In genomic region chrX:18769364-18769763, GRCh38 we compare ENCODE assay signal across 24 cellular contexts.
A peak's percentile ranks its signal among the peaks of the same experiment; 100 is the strongest.
DNase-seq lines count a peak whose midpoint lies in the region; ATAC-seq and TF ChIP-seq lines count a peak whose summit lies in the region.
"Had no signal": no experiment of that assay in that cellular context is flagged by ENCODE, and none has a peak within 500 bp of the region (broad histone marks: within the 10 kb centered on the region; RNA-seq: fewer than 3 reads in every experiment).

No MANE protein-coding gene starts in this region.

- H3K4me1 ChIP-seq in trophoblast cell (ENCODE audit: control insufficient read depth in 1 of 2, insufficient read depth in 2 of 2, low read length in 2 of 2), result no peaks in the 10 kb centered on the region
- H3K4me1 ChIP-seq: BLaER1 had no signal

- H3K79me1 ChIP-seq in trophoblast cell (ENCODE audit: low read length), result no peaks in the 10 kb centered on the region

- H2AFZ ChIP-seq in trophoblast cell (ENCODE audit: insufficient read depth, low read length, poor library complexity), result no peak overlapping the region

- no peak overlapping the region for H2BK120ac ChIP-seq in trophoblast cell (ENCODE audit: insufficient read depth, low read length, poor library complexity)

- no peak overlapping the region for H3K18ac ChIP-seq in trophoblast cell (ENCODE audit: low read length)

- H3K27ac ChIP-seq in trophoblast cell (ENCODE audit: low read depth, low read length), result peak overlapping the region; percentile 69
- H3K27ac ChIP-seq: BLaER1 had no signal

- H3K27me3 ChIP-seq in trophoblast cell (ENCODE audit: insufficient read depth, low read length), result no peaks in the 10 kb centered on the region
- H3K27me3 ChIP-seq: BE2C had no signal

- H3K4me1 Mint-ChIP-seq in mesothelial cell of epicardium, result peaks cover 1% of the 10 kb centered on the region
- peaks cover 8% of the 10 kb centered on the region for H3K4me1 Mint-ChIP-seq in endothelial cell (ENCODE audit: unreplicated experiment)
- H3K4me1 Mint-ChIP-seq: CD14-positive monocyte; CD4-positive, alpha-beta memory T cell; CD4-positive, CD25-positive, alpha-beta regulatory T cell; CD8-positive, alpha-beta memory T cell had no signal

- H3K79me2 ChIP-seq in trophoblast cell (ENCODE audit: control insufficient read depth, insufficient read depth, low read length, poor library complexity), result no peaks in the 10 kb centered on the region

- H4K8ac ChIP-seq in trophoblast cell (ENCODE audit: low read depth, low read length), result no peak overlapping the region

- no peak overlapping the region for H2AK5ac ChIP-seq in trophoblast cell (ENCODE audit: low read length)

- H3K4me2 ChIP-seq in trophoblast cell (ENCODE audit: low read length), result no peak overlapping the region
- H3K4me2 ChIP-seq: BLaER1 had no signal

- H3K27ac Mint-ChIP-seq in mesothelial cell of epicardium (peak overlapping the region; percentile 6), endothelial cell (ENCODE audit: unreplicated experiment) (no peak overlapping the region)
- H3K27ac Mint-ChIP-seq: CD4-positive, alpha-beta memory T cell; CD8-positive, alpha-beta memory T cell had no signal

- no peak overlapping the region for H3K4me3 Mint-ChIP-seq in mesothelial cell of epicardium
- no peak overlapping the region for H3K4me3 Mint-ChIP-seq in endothelial cell (ENCODE audit: unreplicated experiment)
- H3K4me3 Mint-ChIP-seq: CD14-positive monocyte; CD4-positive, alpha-beta memory T cell; CD4-positive, CD25-positive, alpha-beta regulatory T cell; CD8-positive, alpha-beta memory T cell had no signal

- H2BK12ac ChIP-seq in trophoblast cell (ENCODE audit: low read length), result no peak overlapping the region

- WGBS in trophoblast cell (ENCODE audit: extremely low coverage, insufficient coverage, insufficient read length), result no CpG with 5 or more reads among the region's 1 CpG

- H3K9me3 Mint-ChIP-seq in mesothelial cell of epicardium (peaks cover 29% of the 10 kb centered on the region), endothelial cell (ENCODE audit: unreplicated experiment) (no peaks in the 10 kb centered on the region)

- no peak overlapping the region for H4K91ac ChIP-seq in trophoblast cell (ENCODE audit: low read depth, low read length)

- H4K12ac ChIP-seq in trophoblast cell (ENCODE audit: low read depth, low read length), result no peak overlapping the region

- H3K4me3 ChIP-seq in trophoblast cell (ENCODE audit: low read depth, low read length), result no peak overlapping the region
- H3K4me3 ChIP-seq: BLaER1, GM12878 had no signal

- ATAC-seq in SK-N-SH treated with all-trans-retinoic acid at 6 μM for 48 hours (peak; percentile 65), GM19328 (IDR thresholded peaks at IDR 0.05; ENCODE audit: unreplicated experiment) (no peak)

- H3K9me3 ChIP-seq in trophoblast cell (ENCODE audit: insufficient read depth, low read depth, low read length), result no peaks in the 10 kb centered on the region
- H3K9me3 ChIP-seq: BE2C had no signal

- H3K23ac ChIP-seq in trophoblast cell (ENCODE audit: low read length), result no peak overlapping the region

- DNase-seq in mesothelial cell of epicardium (ENCODE audit: low spot score in 2 of 2, unreplicated experiment in 2 of 2) (no peak), trophoblast cell (no peak), endothelial cell (ENCODE audit: low spot score) (no peak), DMS 273 treated with DMSO at 0.1 percent for 48 hours (lab: John Stamatoyannopoulos, UW) (no peak)
- DNase-seq in activated CD4-positive, alpha-beta T cell treated with anti-CD3 and anti-CD28 coated beads, Interleukin-2, amount 50 U/mL, for 4 hours, result no peak
- DNase-seq: 8988T; ACHN; C1 segment of cervical spinal cord; CD4-positive, alpha-beta memory T cell; CD4-positive, CD25-positive, alpha-beta regulatory T cell; CD8-positive, alpha-beta memory T cell; COR-L47; DMS153; DMS53; DMS79; DND-41; EL; GDM1 had no signal

- no peak overlapping the region for H2BK5ac ChIP-seq in trophoblast cell (ENCODE audit: low read depth, low read length, poor library complexity)

- H3K9ac ChIP-seq in trophoblast cell (ENCODE audit: low read length), result no peak overlapping the region
- H3K9ac ChIP-seq: BLaER1 had no signal

- H3K36me3 Mint-ChIP-seq in mesothelial cell of epicardium (peaks cover 6% of the 10 kb centered on the region), endothelial cell (ENCODE audit: low read depth, unreplicated experiment) (no peaks in the 10 kb centered on the region)
- H3K36me3 Mint-ChIP-seq: CD14-positive monocyte; CD4-positive, alpha-beta memory T cell; CD4-positive, CD25-positive, alpha-beta regulatory T cell; CD8-positive, alpha-beta memory T cell had no signal

- H3K27me3 Mint-ChIP-seq in mesothelial cell of epicardium (ENCODE audit: low read depth) (no peaks in the 10 kb centered on the region), endothelial cell (ENCODE audit: unreplicated experiment) (no peaks in the 10 kb centered on the region)
- H3K27me3 Mint-ChIP-seq: CD4-positive, alpha-beta memory T cell; CD8-positive, alpha-beta memory T cell had no signal

- no peaks in the 10 kb centered on the region for H3K36me3 ChIP-seq in trophoblast cell (ENCODE audit: control insufficient read depth in 1 of 2, insufficient read depth in 2 of 2, low read length in 2 of 2)
- H3K36me3 ChIP-seq: BE2C, BLaER1 had no signal

- TF ChIP-seq CTCF in mesothelial cell of epicardium (IDR thresholded peaks at IDR 0.05; ENCODE audit: unreplicated experiment) (no peak), endothelial cell (IDR thresholded peaks at IDR 0.05; ENCODE audit: unreplicated experiment) (no peak)

- H3K14ac ChIP-seq in trophoblast cell (ENCODE audit: low read length), result no peak overlapping the region

- H3K4ac ChIP-seq in trophoblast cell (ENCODE audit: low read depth, low read length), result no peak overlapping the region

TF ChIP-seq in SK-N-SH treated with all-trans-retinoic acid at 6 μM for 48 hours, 23 proteins besides CTCF, POLR2A, EP300 and RAD21:
- TF ChIP-seq TOX (CRISPR knock-in tag; IDR thresholded peaks at IDR 0.05; ENCODE audit: borderline replicate concordance) (no peak), ZFP30 (CRISPR knock-in tag; IDR thresholded peaks at IDR 0.05) (0 out of 2 replicates have a peak, but pooled peaks have one; percentile 3)
